ENCODE assay signal across 9 cellular contexts in the genomic region with DNA sequence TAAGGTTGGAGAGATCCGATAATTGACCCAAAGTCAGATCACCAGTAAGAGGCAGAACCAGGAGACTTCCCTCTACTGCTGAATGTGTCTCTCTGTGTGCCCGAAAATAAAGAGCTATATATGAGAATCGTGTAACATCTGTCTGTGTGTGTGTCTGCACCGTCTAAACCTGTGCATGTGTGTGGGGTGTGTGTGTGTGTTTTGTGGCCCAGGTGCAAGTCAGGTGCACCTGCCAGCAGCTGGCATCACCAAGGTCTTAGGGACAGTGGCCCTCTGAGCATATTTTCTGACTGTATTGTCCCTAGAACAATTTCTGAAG. TPM values are rescaled to one million over a fixed set of nuclear protein-coding genes. Genes with fewer than 3 reads are reported as not detected.
DNase-seq lines count a peak whose midpoint lies in the region; ATAC-seq, FAIRE-seq and TF ChIP-seq lines count a peak whose summit lies in the region.
"Had no signal": no experiment of that assay in that cellular context is flagged by ENCODE, and none has a peak within 500 bp of the region (broad histone marks: within the 10 kb centered on the region; RNA-seq: fewer than 3 reads in every experiment).

No MANE protein-coding gene starts in this region.

- TF ChIP-seq CTCF in endodermal cell (conservative IDR thresholded peaks at IDR 0.05) (no peak), retinal pigment epithelial cell (conservative IDR thresholded peaks at IDR 0.05; ENCODE audit: low read depth, low read length) (no peak)

- H3K4me3 ChIP-seq in NT2/D1 (ENCODE audit: insufficient read length, low read depth) (peak overlapping the region; percentile 33), endodermal cell (ENCODE audit: low read length) (peak overlapping the region; percentile 47), retinal pigment epithelial cell (ENCODE audit: low read length) (peak overlapping the region; percentile 43), MG63 (no peak overlapping the region; the same call in 1 of the 2 replicates)

- no peak for DNase-seq in H54 (ENCODE audit: insufficient read length, low spot score)
- no peak for DNase-seq in NT2/D1 (ENCODE audit: low read depth, low spot score)
- no peak for DNase-seq in endodermal cell
- DNase-seq in retinal pigment epithelial cell (ENCODE audit: low read depth), result no peak
- DNase-seq in left lobe of liver (ENCODE audit: low spot score), result no peak
- DNase-seq in MG63, result no peak
- no peak for DNase-seq in activated CD4-positive, CD25-positive, alpha-beta regulatory T cell treated with anti-CD3 and anti-CD28 coated beads, Interleukin-2, amount 50 U/mL, for 72 hours
- no peak for DNase-seq in GF-D8 (lab: John Stamatoyannopoulos, UW)

- H3K9me3 ChIP-seq in NT2/D1 (ENCODE audit: insufficient read depth, low read length) (no peaks in the 10 kb centered on the region), endodermal cell (ENCODE audit: control insufficient read depth, low read length) (no peaks in the 10 kb centered on the region), MG63 (no peaks in the 10 kb centered on the region)

- H3K36me3 Mint-ChIP-seq in endodermal cell (ENCODE audit: low read depth), result no peaks in the 10 kb centered on the region

- peak overlapping the region; percentile 18 for H3K9ac ChIP-seq in NT2/D1 (ENCODE audit: insufficient read length, low read depth)
- no peak overlapping the region for H3K9ac ChIP-seq in endodermal cell (ENCODE audit: extremely low read depth, low read length, poor library complexity, severe bottlenecking)

- H3K27me3 ChIP-seq in NT2/D1 (ENCODE audit: insufficient read depth, insufficient read length) (peaks cover 12% of the 10 kb centered on the region), endodermal cell (ENCODE audit: control insufficient read depth, insufficient read depth, low read length, poor library complexity, severe bottlenecking) (peaks cover 23% of the 10 kb centered on the region), MG63 (no peaks in the 10 kb centered on the region)

- H3K4me3 Mint-ChIP-seq in endodermal cell, result peak overlapping the region; percentile 57

- FAIRE-seq in H54 (lab: Jason Lieb, UNC), result no peak

- H3K4me1 ChIP-seq in NT2/D1 (ENCODE audit: insufficient read depth, insufficient read length), result peaks cover 26% of the 10 kb centered on the region
- H3K4me1 ChIP-seq in endodermal cell (ENCODE audit: control insufficient read depth, insufficient read depth, low read length), result no peaks in the 10 kb centered on the region

- no peak overlapping the region for H3K27ac ChIP-seq in endodermal cell (ENCODE audit: low read depth, low read length)

- no peaks in the 10 kb centered on the region for H3K9me3 Mint-ChIP-seq in endodermal cell

- peak; percentile 29; the same call in 1 of the 2 replicates for TF ChIP-seq POLR2A in H54 (IDR thresholded peaks at IDR 0.05; ENCODE audit: low read depth, low read length)

- ATAC-seq in left lobe of liver, result no peak

- H3K4me1 Mint-ChIP-seq in endodermal cell, result peaks cover 12% of the 10 kb centered on the region

- 90 to 92% methylated on average over 2 to 4 of the region's 4 CpGs for WGBS in endodermal cell (ENCODE audit: insufficient coverage in 1 of 2, insufficient read length in 1 of 2), 2 experiments

- peak overlapping the region; percentile 75 for H3K27ac Mint-ChIP-seq in endodermal cell

- H3K36me3 ChIP-seq in NT2/D1 (ENCODE audit: insufficient read depth, insufficient read length, low read length) (no peaks in the 10 kb centered on the region), endodermal cell (ENCODE audit: control insufficient read depth, insufficient read depth, low read length) (no peaks in the 10 kb centered on the region), MG63 (no peaks in the 10 kb centered on the region; the same call in 1 of the 2 replicates)

- H3K27me3 Mint-ChIP-seq in endodermal cell (ENCODE audit: insufficient read depth), result peaks cover 40% of the 10 kb centered on the region

RNA-seq across cellular contexts. Expression of a gene that starts 24.7 kb away (rescaled TPM):
- total RNA-seq in endodermal cell (not detected), left lobe of liver (not detected)
- polyA plus RNA-seq in endodermal cell (2013, experiment 1 of 2), result not detected
- polyA plus RNA-seq in endodermal cell (2013, experiment 2 of 2), result not detected
- not detected in 2 replicates for total RNA-seq in MG63 (2014; rRNA removed; shearing (Covaris generic); ENCODE audit: low replicate concordance)
- total RNA-seq: myocyte had no signal

RNA-seq across cellular contexts. Expression of a gene that starts 31.4 kb away (rescaled TPM):
- total RNA-seq in endodermal cell, result 1,000 to 10,000 TPM; 1,663 to 1,920 TPM
- 445 TPM for polyA plus RNA-seq in endodermal cell (2013, experiment 1 of 2)
- polyA plus RNA-seq in endodermal cell (2013, experiment 2 of 2), result 561 TPM
- total RNA-seq in left lobe of liver, result 235 TPM
- total RNA-seq in MG63 (2014; rRNA removed; shearing (Covaris generic); ENCODE audit: low replicate concordance), result 39.2 and 44.4 TPM in 2 replicates

RNA-seq across cellular contexts. Expression of a gene that starts 39.4 kb away (rescaled TPM):
- total RNA-seq in endodermal cell (not detected), left lobe of liver (not detected)
- polyA plus RNA-seq in endodermal cell (2013, experiment 1 of 2), result not detected
- polyA plus RNA-seq in endodermal cell (2013, experiment 2 of 2), result not detected
- total RNA-seq in MG63 (2014; rRNA removed; shearing (Covaris generic); ENCODE audit: low replicate concordance), result not detected in 2 replicates
- total RNA-seq: myocyte had no signal

RNA-seq across cellular contexts. Expression of a gene that starts 59.6 kb away (rescaled TPM):
- total RNA-seq in endodermal cell (not detected), left lobe of liver (not detected)
- polyA plus RNA-seq in endodermal cell (2013, experiment 1 of 2), result not detected
- polyA plus RNA-seq in endodermal cell (2013, experiment 2 of 2), result not detected
- total RNA-seq in MG63 (2014; rRNA removed; shearing (Covaris generic); ENCODE audit: low replicate concordance), result not detected in 2 replicates
- total RNA-seq: myocyte had no signal
